ENCODE assay signal across 8 cellular contexts in genomic region chr1:108199231-108199657, GRCh38. TPM values are rescaled to one million over a fixed set of nuclear protein-coding genes. Genes with fewer than 3 reads are reported as not detected.
DNase-seq lines count a peak whose midpoint lies in the region; ATAC-seq, FAIRE-seq and TF ChIP-seq lines count a peak whose summit lies in the region.

No MANE protein-coding gene starts in this region.

- H3K9me3 ChIP-seq in A549 (peaks cover 4% of the 10 kb centered on the region; the same call in 2 of the 3 replicates), upper lobe of right lung (no peaks in the 10 kb centered on the region)
- no peaks in the 10 kb centered on the region for H3K9me3 ChIP-seq in effector memory CD4-positive, alpha-beta T cell (ENCODE audit: control insufficient read depth, low read length)

- TF ChIP-seq CTCF in A549 (IDR thresholded peaks at IDR 0.05) = no peak
- TF ChIP-seq CTCF in upper lobe of right lung (IDR thresholded peaks at IDR 0.05) = no peak

- peaks cover 16% of the 10 kb centered on the region; the same call in 1 of the 3 replicates for H3K4me1 ChIP-seq in A549
- H3K4me1 ChIP-seq in effector memory CD4-positive, alpha-beta T cell (ENCODE audit: control insufficient read depth, insufficient read depth, low read length, poor library complexity, severe bottlenecking) = peaks cover 7% of the 10 kb centered on the region
- H3K4me1 ChIP-seq in upper lobe of right lung = peaks cover 27% of the 10 kb centered on the region

- peak overlapping the region; percentile 78 for H3K4me2 ChIP-seq in A549

- TF ChIP-seq POLR2A in A549 (IDR thresholded peaks at IDR 0.05; ENCODE audit: low read length) (no peak), H54 (IDR thresholded peaks at IDR 0.05; ENCODE audit: low read depth, low read length) (no peak)

- FAIRE-seq in A549 (lab: Jason Lieb, UNC) = no peak
- peak; percentile 84 for FAIRE-seq in H54 (lab: Jason Lieb, UNC)

- peak overlapping the region; percentile 94 to 98 for H3K27ac ChIP-seq in A549
- H3K27ac ChIP-seq in effector memory CD4-positive, alpha-beta T cell (ENCODE audit: insufficient read depth, low read length, poor library complexity, severe bottlenecking) = peak overlapping the region; percentile 70
- peak overlapping the region; percentile 96 for H3K27ac ChIP-seq in upper lobe of right lung

- intact Hi-C loops in upper lobe of right lung (cut with DNase I) = no loop called here

- DNase-seq in A549 (ENCODE audit: low read depth in 1 of 2, low spot score in 1 of 2) (peak; percentile 13 to 48), H54 (ENCODE audit: insufficient read length, low spot score) (peak; percentile 12), RPMI7951 (ENCODE audit: low read depth) (peak; percentile 63), lung microvascular endothelial cell (ENCODE audit: low read depth in 2 of 2) (peak; percentile 47 to 70), upper lobe of right lung (no peak), NCI-H774 (lab: John Stamatoyannopoulos, UW) (no peak)
- DNase-seq in effector memory CD4-positive, alpha-beta T cell = no peak

- no peaks in the 10 kb centered on the region for H3K36me3 ChIP-seq in effector memory CD4-positive, alpha-beta T cell (ENCODE audit: control insufficient read depth, insufficient read depth, low read length)
- peaks cover 14% of the 10 kb centered on the region for H3K36me3 ChIP-seq in upper lobe of right lung

- POLR2A ChIA-PET in A549 (lab: Yijun Ruan, JAX) = no interaction called here

- CTCF ChIA-PET in A549 (lab: Yijun Ruan, JAX) = no interaction called here

- under 1% methylated on average over 9 of the region's 9 CpGs for WGBS in A549 (ENCODE audit: missing lambda C conversion rate)

- H3K4me3 ChIP-seq in A549 (peak overlapping the region; percentile 75), upper lobe of right lung (peak overlapping the region; percentile 95)
- peak overlapping the region; percentile 95 for H3K4me3 ChIP-seq in effector memory CD4-positive, alpha-beta T cell (ENCODE audit: insufficient read depth, low read depth, low read length, poor library complexity, severe bottlenecking)

- no peak for TF ChIP-seq EP300 in A549 (IDR thresholded peaks at IDR 0.05)

- no peaks in the 10 kb centered on the region for H3K27me3 ChIP-seq in effector memory CD4-positive, alpha-beta T cell (replicated peaks; ENCODE audit: control insufficient read depth, insufficient read depth, low read length, poor library complexity, severe bottlenecking)
- no peaks in the 10 kb centered on the region for H3K27me3 ChIP-seq in upper lobe of right lung

- ATAC-seq in A549 (peak; percentile 17 to 47; a peak in 4 of 6 replicates), upper lobe of right lung (peak; percentile 6), HG03439 (IDR thresholded peaks at IDR 0.05; ENCODE audit: unreplicated experiment) (no peak)

- TF ChIP-seq RAD21 in A549 (conservative IDR thresholded peaks at IDR 0.05 in 1 of 2, IDR thresholded peaks at IDR 0.05 in 1 of 2) = no peak

TF ChIP-seq in A549, 52 proteins besides CTCF, POLR2A, EP300 and RAD21:
- TF ChIP-seq JUN (IDR thresholded peaks at IDR 0.05) (no peak), FOSL2 (IDR thresholded peaks at IDR 0.05) (no peak), FOSL2 (CRISPR knock-in tag; IDR thresholded peaks at IDR 0.05) (peak; percentile 31; the same call in 1 of the 2 replicates)
- TF ChIP-seq, protein P1, sequence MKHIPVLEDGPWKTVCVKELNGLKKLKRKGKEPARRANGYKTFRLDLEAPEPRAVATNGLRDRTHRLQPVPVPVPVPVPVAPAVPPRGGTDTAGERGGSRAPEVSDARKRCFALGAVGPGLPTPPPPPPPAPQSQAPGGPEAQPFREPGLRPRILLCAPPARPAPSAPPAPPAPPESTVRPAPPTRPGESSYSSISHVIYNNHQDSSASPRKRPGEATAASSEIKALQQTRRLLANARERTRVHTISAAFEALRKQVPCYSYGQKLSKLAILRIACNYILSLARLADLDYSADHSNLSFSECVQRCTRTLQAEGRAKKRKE (CRISPR knock-in tag; IDR thresholded peaks at IDR 0.05; ENCODE audit: low read depth) = no peak
- TF ChIP-seq, protein P2, sequence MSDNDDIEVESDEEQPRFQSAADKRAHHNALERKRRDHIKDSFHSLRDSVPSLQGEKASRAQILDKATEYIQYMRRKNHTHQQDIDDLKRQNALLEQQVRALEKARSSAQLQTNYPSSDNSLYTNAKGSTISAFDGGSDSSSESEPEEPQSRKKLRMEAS (IDR thresholded peaks at IDR 0.05) = 0 out of 2 replicates have a peak, but pooled peaks have one; percentile 11

RNA-seq across cellular contexts. Expression of gene SLC25A24, which starts 0.9 kb away (rescaled TPM):
- polyA plus RNA-seq in A549 (2011; rRNA removed) (34.2 and 45.6 TPM in 2 replicates), A549 (2017; fragmentation: RNase III; extraction: RNeasy Plus Mini Kit Qiagen cat#74134 plus additional on column Dnase treatment) (24.1 to 25.5 TPM (median 25.3 TPM) in 3 replicates)
- 9.3 and 11.3 TPM in 2 replicates for polyA plus RNA-seq in A549 (2012; cell fraction: cytosol; rRNA removed)
- polyA plus RNA-seq in A549 (2012; cell fraction: nucleus; rRNA removed) = 5.1 and 6.6 TPM in 2 replicates
- polyA minus RNA-seq in A549 (2011; rRNA and poly(A)+ RNA removed) = 14.3 and 15.1 TPM in 2 replicates
- 70.3 and 86.8 TPM in 2 replicates for total RNA-seq in RPMI7951 (2014; rRNA removed; shearing (Covaris generic))
- total RNA-seq in lung microvascular endothelial cell (28.1 and 38.9 TPM in 2 replicates), upper lobe of right lung (46.6 TPM)

RNA-seq across cellular contexts. Expression of gene NBPF4, which starts 44.6 kb away (rescaled TPM):
- 0.37 and 0.56 TPM in 2 replicates for polyA plus RNA-seq in A549 (2011; rRNA removed)
- polyA plus RNA-seq in A549 (2012; cell fraction: cytosol; rRNA removed) = 0.03 TPM in 2 replicates
- polyA plus RNA-seq in A549 (2012; cell fraction: nucleus; rRNA removed) = 0.11 and 0.16 TPM in 2 replicates
- polyA plus RNA-seq in A549 (2017; fragmentation: RNase III; extraction: RNeasy Plus Mini Kit Qiagen cat#74134 plus additional on column Dnase treatment) = 0.21 to 0.42 TPM (median 0.25 TPM) in 3 replicates
- polyA minus RNA-seq in A549 (2011; rRNA and poly(A)+ RNA removed) = 0.24 and 0.25 TPM in 2 replicates
- 0.60 and 0.88 TPM in 2 replicates for total RNA-seq in RPMI7951 (2014; rRNA removed; shearing (Covaris generic))
- total RNA-seq in lung microvascular endothelial cell = not detected in 2 replicates
- not detected for total RNA-seq in upper lobe of right lung

Comparison
In these comparisons a context has a peak if more than half of its experiments do, and no peak if none do; other contexts are left out.
1. DNase-seq: peak in A549 (2 of 2), H54 (single experiment), RPMI7951 (single experiment) and lung microvascular endothelial cell (2 of 2); none in effector memory CD4-positive, alpha-beta T cell (0 of 3), upper lobe of right lung (single experiment) and NCI-H774 (single experiment).
2. Peak in every context shown above with its lines, with median percentiles within 50 percentile points of each other: H3K27ac ChIP-seq and H3K4me3 ChIP-seq.